13 cellular contexts compared by ENCODE assay signal in the genomic region with DNA sequence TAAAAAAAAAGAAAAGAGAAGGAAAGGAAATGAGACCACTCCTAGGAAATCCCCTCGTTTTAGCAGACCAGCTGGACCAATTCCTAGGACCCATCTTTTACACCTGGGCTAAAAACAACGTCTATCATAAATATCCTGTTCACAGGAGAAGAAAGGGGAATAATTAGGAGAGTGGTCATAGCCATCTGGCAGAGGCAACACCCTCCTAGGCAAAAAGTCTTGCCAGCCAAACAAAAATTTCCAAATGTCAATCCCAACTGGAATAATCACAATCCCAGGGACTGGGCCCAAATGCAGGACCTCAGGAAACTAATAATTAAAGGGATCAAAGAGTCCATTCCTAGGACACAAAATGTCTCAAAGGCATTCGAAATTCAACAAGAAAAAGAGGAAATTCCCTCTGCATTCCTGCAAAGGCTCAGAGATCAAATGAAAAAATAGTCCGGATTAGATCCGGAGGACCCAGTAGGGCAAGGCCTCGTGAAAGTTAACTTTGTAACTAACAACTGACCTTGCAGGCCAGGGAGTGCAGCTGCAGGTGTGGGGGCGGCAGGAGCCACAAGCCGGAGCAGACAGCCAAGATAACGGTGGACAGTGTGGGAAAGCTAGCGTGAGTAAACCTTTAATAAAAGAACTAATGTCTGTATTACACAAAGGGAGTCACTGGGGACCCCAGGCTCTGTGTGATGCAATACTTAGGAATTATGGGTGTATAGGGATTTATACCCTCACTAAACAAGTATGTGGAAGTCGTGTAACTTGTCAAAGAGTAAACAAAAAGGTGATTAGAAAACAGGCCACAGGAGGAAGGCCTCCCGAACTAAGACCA. TPM values are rescaled to one million over a fixed set of nuclear protein-coding genes. Genes with fewer than 3 reads are reported as not detected.
A peak's percentile ranks its signal among the peaks of the same experiment; 100 is the strongest.
DNase-seq lines count a peak whose midpoint lies in the region; ATAC-seq and TF ChIP-seq lines count a peak whose summit lies in the region.
"Had no signal": no experiment of that assay in that cellular context is flagged by ENCODE, and none has a peak within 500 bp of the region (broad histone marks: within the 10 kb centered on the region; RNA-seq: fewer than 3 reads in every experiment).

No MANE protein-coding gene starts in this region.

- H3K4me1 ChIP-seq in HEK293 (ENCODE audit: control insufficient read depth, insufficient read depth, low read length): no peaks in the 10 kb centered on the region
- H3K4me1 ChIP-seq: sigmoid colon, SJCRH30 had no signal

- H3K9me3 ChIP-seq in HEK293 (ENCODE audit: control insufficient read depth, insufficient read depth, low read depth, low read length): no peaks in the 10 kb centered on the region
- H3K9me3 ChIP-seq: sigmoid colon, SJCRH30 had no signal

- H3K4me3 ChIP-seq in HEK293 (ENCODE audit: low read depth, low read length) (no peak overlapping the region), brain microvascular endothelial cell (ENCODE audit: low read depth, low read length) (no peak overlapping the region)
- H3K4me3 ChIP-seq: sigmoid colon, SJCRH30 had no signal

- CTCF ChIA-PET in HEK293 (lab: Yijun Ruan, JAX): no interaction called here

- DNase-seq in brain microvascular endothelial cell: peak; percentile 75
- peak; percentile 85 for DNase-seq in iris pigment epithelial cell (ENCODE audit: low read depth)
- DNase-seq in sciatic nerve (ENCODE audit: low spot score): peak; percentile 69
- no peak for DNase-seq in NCI-H2227 (lab: John Stamatoyannopoulos, UW; ENCODE audit: unreplicated experiment)
- DNase-seq in NCI-H2029 treated with DMSO at 0.1 percent for 48 hours (lab: John Stamatoyannopoulos, UW): no peak
- DNase-seq: activated CD4-positive, alpha-beta T cell treated with anti-CD3 and anti-CD28 coated beads for 48 hours; CD4-positive, CD25-positive, alpha-beta regulatory T cell; KBM-7; sigmoid colon; SJCRH30 had no signal

- POLR2A ChIA-PET in HEK293 (lab: Yijun Ruan, JAX): interaction anchor here (1.7 kb wide), 1 partner anchor 11 kb away, joined by 9 read pairs; a partner anchor contains a TSS

- no peaks in the 10 kb centered on the region for H3K27me3 ChIP-seq in brain microvascular endothelial cell (replicated peaks)
- H3K27me3 ChIP-seq: sigmoid colon, SJCRH30 had no signal

- intact Hi-C loops in sciatic nerve (cut with DNase I): no loop called here

- TF ChIP-seq CTCF in HEK293 (tag by site-specific recombination; IDR thresholded peaks at IDR 0.05): no peak
- no peak for TF ChIP-seq CTCF in brain microvascular endothelial cell (IDR thresholded peaks at IDR 0.05; ENCODE audit: low read depth, low read length, missing control alignments)

- H3K27ac ChIP-seq in HEK293 (ENCODE audit: extremely low read depth, low read depth, low read length): no peak overlapping the region
- H3K27ac ChIP-seq in brain microvascular endothelial cell: peak overlapping the region; percentile 58
- H3K27ac ChIP-seq: sigmoid colon, SJCRH30 had no signal

- ATAC-seq in sciatic nerve (peak; percentile 94), HG03342 (IDR thresholded peaks at IDR 0.05; ENCODE audit: unreplicated experiment) (no peak), HG02763 (IDR thresholded peaks at IDR 0.05; ENCODE audit: unreplicated experiment) (no peak)

- in situ Hi-C loops in brain microvascular endothelial cell (cut with HindIII; ENCODE audit: low pct_ligation_motif_present, low sequenced_read_pairs): no loop called here

- no peaks in the 10 kb centered on the region for H3K36me3 ChIP-seq in HEK293 (ENCODE audit: control insufficient read depth in 2 of 2, insufficient read depth in 1 of 2, low read length in 2 of 2)
- no peaks in the 10 kb centered on the region for H3K36me3 ChIP-seq in brain microvascular endothelial cell (replicated peaks)
- H3K36me3 ChIP-seq: sigmoid colon, SJCRH30 had no signal

TF ChIP-seq in HEK293, 187 proteins besides CTCF, POLR2A, EP300 and RAD21:
- TF ChIP-seq, protein P1, sequence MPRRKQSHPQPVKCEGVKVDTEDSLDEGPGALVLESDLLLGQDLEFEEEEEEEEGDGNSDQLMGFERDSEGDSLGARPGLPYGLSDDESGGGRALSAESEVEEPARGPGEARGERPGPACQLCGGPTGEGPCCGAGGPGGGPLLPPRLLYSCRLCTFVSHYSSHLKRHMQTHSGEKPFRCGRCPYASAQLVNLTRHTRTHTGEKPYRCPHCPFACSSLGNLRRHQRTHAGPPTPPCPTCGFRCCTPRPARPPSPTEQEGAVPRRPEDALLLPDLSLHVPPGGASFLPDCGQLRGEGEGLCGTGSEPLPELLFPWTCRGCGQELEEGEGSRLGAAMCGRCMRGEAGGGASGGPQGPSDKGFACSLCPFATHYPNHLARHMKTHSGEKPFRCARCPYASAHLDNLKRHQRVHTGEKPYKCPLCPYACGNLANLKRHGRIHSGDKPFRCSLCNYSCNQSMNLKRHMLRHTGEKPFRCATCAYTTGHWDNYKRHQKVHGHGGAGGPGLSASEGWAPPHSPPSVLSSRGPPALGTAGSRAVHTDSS (tag by site-specific recombination; IDR thresholded peaks at IDR 0.05): no peak
- peak; percentile 52 for TF ChIP-seq ZFHX2 (tag by site-specific recombination; conservative IDR thresholded peaks at IDR 0.05)
- no peak for TF ChIP-seq ZNF394 (tag by site-specific recombination; IDR thresholded peaks at IDR 0.05; ENCODE audit: borderline replicate concordance)
- 0 out of 2 replicates have a peak, but pooled peaks have one; percentile 21 for TF ChIP-seq HOXC10 (CRISPR knock-in tag; IDR thresholded peaks at IDR 0.05)
- no peak for TF ChIP-seq ZNF146 (tag by site-specific recombination; IDR thresholded peaks at IDR 0.05)
- no peak for TF ChIP-seq ZNF596 (tag by site-specific recombination; IDR thresholded peaks at IDR 0.05)
- no peak for TF ChIP-seq ZNF184 (tag by site-specific recombination; IDR thresholded peaks at IDR 0.05)
- TF ChIP-seq, protein P2, sequence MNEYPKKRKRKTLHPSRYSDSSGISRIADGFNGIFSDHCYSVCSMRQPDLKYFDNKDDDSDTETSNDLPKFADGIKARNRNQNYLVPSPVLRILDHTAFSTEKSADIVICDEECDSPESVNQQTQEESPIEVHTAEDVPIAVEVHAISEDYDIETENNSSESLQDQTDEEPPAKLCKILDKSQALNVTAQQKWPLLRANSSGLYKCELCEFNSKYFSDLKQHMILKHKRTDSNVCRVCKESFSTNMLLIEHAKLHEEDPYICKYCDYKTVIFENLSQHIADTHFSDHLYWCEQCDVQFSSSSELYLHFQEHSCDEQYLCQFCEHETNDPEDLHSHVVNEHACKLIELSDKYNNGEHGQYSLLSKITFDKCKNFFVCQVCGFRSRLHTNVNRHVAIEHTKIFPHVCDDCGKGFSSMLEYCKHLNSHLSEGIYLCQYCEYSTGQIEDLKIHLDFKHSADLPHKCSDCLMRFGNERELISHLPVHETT (tag by site-specific recombination; IDR thresholded peaks at IDR 0.05): no peak
- TF ChIP-seq EGR2 (tag by site-specific recombination; IDR thresholded peaks at IDR 0.05; ENCODE audit: low read depth): peak; percentile 45; the same call in 1 of the 2 replicates
- TF ChIP-seq, protein P3, sequence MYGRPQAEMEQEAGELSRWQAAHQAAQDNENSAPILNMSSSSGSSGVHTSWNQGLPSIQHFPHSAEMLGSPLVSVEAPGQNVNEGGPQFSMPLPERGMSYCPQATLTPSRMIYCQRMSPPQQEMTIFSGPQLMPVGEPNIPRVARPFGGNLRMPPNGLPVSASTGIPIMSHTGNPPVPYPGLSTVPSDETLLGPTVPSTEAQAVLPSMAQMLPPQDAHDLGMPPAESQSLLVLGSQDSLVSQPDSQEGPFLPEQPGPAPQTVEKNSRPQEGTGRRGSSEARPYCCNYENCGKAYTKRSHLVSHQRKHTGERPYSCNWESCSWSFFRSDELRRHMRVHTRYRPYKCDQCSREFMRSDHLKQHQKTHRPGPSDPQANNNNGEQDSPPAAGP (tag by site-specific recombination; IDR thresholded peaks at IDR 0.05): no peak

RNA-seq across cellular contexts. Expression of a gene that starts 11.7 kb away (rescaled TPM):
- 11.0 TPM for total RNA-seq in sciatic nerve

Comparison
In these comparisons a context has a peak if more than half of its experiments do, and no peak if none do; other contexts are left out.
1. DNase-seq: peak in brain microvascular endothelial cell (single experiment), iris pigment epithelial cell (single experiment) and sciatic nerve (single experiment); none in NCI-H2227 (single experiment) and NCI-H2029 treated with DMSO at 0.1 percent for 48 hours (single experiment).